31 cellular contexts compared by ENCODE assay signal in the genomic region with DNA sequence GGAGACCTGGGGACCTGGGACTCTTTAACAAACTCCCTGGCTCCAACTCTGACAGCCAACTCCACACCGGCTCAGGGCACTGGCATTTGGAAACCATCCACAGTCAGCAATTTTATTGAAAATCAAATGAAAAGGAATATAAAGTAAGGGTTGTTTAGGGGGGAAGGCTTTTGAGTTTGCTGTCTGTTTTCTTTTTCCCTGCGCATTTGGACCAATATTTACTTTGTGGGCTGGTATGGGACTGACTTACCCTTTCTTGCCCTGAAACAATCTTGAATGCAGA. TPM values are rescaled to one million over a fixed set of nuclear protein-coding genes. Genes with fewer than 3 reads are reported as not detected.
"Had no signal": no experiment of that assay in that cellular context is flagged by ENCODE, and none has a peak within 500 bp of the region (broad histone marks: within the 10 kb centered on the region; RNA-seq: fewer than 3 reads in every experiment).

No MANE protein-coding gene starts in this region.

- DNase-seq: activated CD4-positive, alpha-beta T cell treated with anti-CD3 and anti-CD28 coated beads, Interleukin-2, amount 10 ng/mL, durations not matched to agents 24 days and 14 days; activated CD4-positive, alpha-beta T cell treated with anti-CD3 and anti-CD28 coated beads, Interleukin-2, amount 50 U/mL, for 4 hours; activated CD8-positive, alpha-beta T cell treated with anti-CD3 and anti-CD28 coated beads for 36 hours; activated effector memory CD4-positive, alpha-beta T cell treated with anti-CD3 and anti-CD28 coated beads, Interleukin-2, amount 50 U/mL, for 16 hours; activated naive CD4-positive, alpha-beta T cell; activated naive CD4-positive, alpha-beta T cell treated with anti-CD3 and anti-CD28 coated beads, Interleukin-2, amount 50 U/mL, for 16 hours; activated naive CD8-positive, alpha-beta T cell treated with anti-CD3 and anti-CD28 coated beads for 36 hours; activated T-cell treated with anti-CD3 and anti-CD28 coated beads, Interleukin-2, amount 50 U/mL, for 1 hour; activated T-cell treated with anti-CD3 and anti-CD28 coated beads, Interleukin-2, amount 50 U/mL, for 72 hours; amniotic stem cell; aorta; brain microvascular endothelial cell; central memory CD4-positive, alpha-beta T cell; MM.1S; MV-4-11; NCI-H1092; NCI-H1436 treated with DMSO at 0.1 percent for 48 hours; NCI-H1694 treated with DMSO at 0.1 percent for 48 hours; NCI-H2029; NCI-H2107; NCI-H2171; NCI-H510A; NCI-H526; NCI-H748 treated with DMSO at 0.1 percent for 48 hours; NK-92 treated with Interleukin-12 subunit alpha and Interleukin-12 subunit beta, amount 100 ng/mL, for 24 hours; PC-9; Right ventricle myocardium superior; T1000 had no signal

- H3K27me3 ChIP-seq: brain microvascular endothelial cell had no signal

- H3K4me2 ChIP-seq: PC-9 had no signal

- H3K4me3 ChIP-seq: PC-9 had no signal

- H3K36me3 ChIP-seq: brain microvascular endothelial cell had no signal

- H2AFZ ChIP-seq: PC-9 had no signal

- H3K27ac ChIP-seq: brain microvascular endothelial cell, PC-9 had no signal

- ATAC-seq: activated CD8-positive, alpha-beta T cell treated with anti-CD3 and anti-CD28 coated beads for 36 hours; activated T-cell treated with anti-CD3 and anti-CD28 coated beads, Interleukin-2, amount 50 U/mL, for 72 hours; activated T-helper 17 cell treated with anti-CD3 and anti-CD28 coated beads, Interleukin-2, amount 50 U/mL, for 72 hours had no signal

RNA-seq across cellular contexts. Expression of gene CTRC, which starts 44.0 kb away (rescaled TPM):
- total RNA-seq: activated CD4-positive, alpha-beta T cell treated with anti-CD3 and anti-CD28 coated beads, Interleukin-2, amount 10 ng/mL, durations not matched to agents 24 days and 14 days; activated CD8-positive, alpha-beta memory T cell treated with anti-CD3 and anti-CD28 coated beads for 36 hours; activated CD8-positive, alpha-beta T cell treated with anti-CD3 and anti-CD28 coated beads for 36 hours; activated T-helper 17 cell treated with anti-CD3 and anti-CD28 coated beads, Interleukin-2, amount 50 U/mL, for 72 hours; LHCN-M2; PC-9; Right ventricle myocardium superior had no signal
